Comparison of ENCODE assay signal across 9 cellular contexts in the genomic region with DNA sequence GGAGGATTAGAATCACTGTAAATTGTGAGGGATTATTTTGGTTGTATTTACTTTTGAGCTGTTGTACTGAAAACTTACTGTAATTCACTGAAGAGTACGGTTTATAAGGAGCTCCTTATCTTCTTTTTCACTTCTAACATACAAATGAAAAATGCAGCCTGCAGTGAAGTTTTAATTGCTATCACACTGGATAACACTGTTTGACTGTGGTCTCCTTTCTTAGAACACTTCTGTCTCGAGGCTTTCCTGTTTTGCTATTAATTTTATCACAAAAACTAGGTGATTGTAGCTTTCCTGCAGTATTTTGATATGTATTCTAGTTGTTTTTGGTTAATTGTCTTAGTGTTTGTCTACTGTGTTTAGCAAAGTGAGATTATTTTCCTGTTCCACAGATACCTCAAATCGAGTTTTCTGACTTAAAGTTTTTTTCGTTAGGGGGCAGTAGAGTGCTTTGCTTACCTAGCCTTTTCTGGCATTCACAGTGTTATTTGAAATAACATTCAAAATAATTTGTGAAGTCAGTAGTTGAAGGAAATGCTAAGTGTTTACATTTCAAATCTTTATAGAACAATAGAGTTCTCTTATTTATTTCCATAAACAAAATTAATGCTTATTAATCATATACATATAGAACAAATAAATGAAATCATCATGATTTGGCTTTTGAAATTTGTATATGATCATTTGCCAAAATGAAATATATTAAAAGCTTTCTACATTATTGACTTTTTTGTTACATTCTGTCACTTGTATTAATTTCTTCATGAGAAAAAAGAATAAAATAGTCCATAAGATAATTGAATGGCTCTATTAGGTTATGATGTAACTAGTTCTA. TPM values are rescaled to one million over a fixed set of nuclear protein-coding genes. Genes with fewer than 3 reads are reported as not detected.
DNase-seq lines count a peak whose midpoint lies in the region; ATAC-seq and TF ChIP-seq lines count a peak whose summit lies in the region.
"Had no signal": no experiment of that assay in that cellular context is flagged by ENCODE, and none has a peak within 500 bp of the region (broad histone marks: within the 10 kb centered on the region; RNA-seq: fewer than 3 reads in every experiment).

No MANE protein-coding gene starts in this region.

- no peak overlapping the region for H3K27ac ChIP-seq in CD4-positive, CD25-positive, alpha-beta regulatory T cell (ENCODE audit: insufficient read depth, low read length, poor library complexity, severe bottlenecking)
- H3K27ac ChIP-seq in parathyroid adenoma, result no peak overlapping the region

- no peak for TF ChIP-seq POLR2A in NB4 (IDR thresholded peaks at IDR 0.05; ENCODE audit: extremely low read depth, insufficient read length)

- no peak overlapping the region for H3K4me3 Mint-ChIP-seq in CD4-positive, CD25-positive, alpha-beta regulatory T cell

- peaks cover 4% of the 10 kb centered on the region for H3K79me2 ChIP-seq in parathyroid adenoma

- no peak overlapping the region for H3K4me3 ChIP-seq in CD4-positive, CD25-positive, alpha-beta regulatory T cell (ENCODE audit: low read depth, low read length)
- H3K4me3 ChIP-seq in NB4 (ENCODE audit: low read depth, low read length) (no peak overlapping the region), fibroblast of the aortic adventitia (ENCODE audit: low read depth, low read length) (no peak overlapping the region), parathyroid adenoma (ENCODE audit: low read depth, low read length) (no peak overlapping the region)

- H3K9me3 Mint-ChIP-seq in CD4-positive, CD25-positive, alpha-beta regulatory T cell, result no peaks in the 10 kb centered on the region

- no peaks in the 10 kb centered on the region for H3K27me3 Mint-ChIP-seq in CD4-positive, CD25-positive, alpha-beta regulatory T cell

- H3K27ac Mint-ChIP-seq in CD4-positive, CD25-positive, alpha-beta regulatory T cell, result peak overlapping the region in 2 of 3 donors; percentile 57 to 80

- no peaks in the 10 kb centered on the region for H3K27me3 ChIP-seq in CD4-positive, CD25-positive, alpha-beta regulatory T cell (ENCODE audit: control insufficient read depth, insufficient read depth, low read length)
- H3K27me3 ChIP-seq in parathyroid adenoma (ENCODE audit: control insufficient read depth, insufficient read depth, low read length), result no peaks in the 10 kb centered on the region

- H3K36me3 Mint-ChIP-seq in CD4-positive, CD25-positive, alpha-beta regulatory T cell, result no peaks in the 10 kb centered on the region

- H3K36me3 ChIP-seq in CD4-positive, CD25-positive, alpha-beta regulatory T cell (ENCODE audit: control insufficient read depth, insufficient read depth, low read length), result no peaks in the 10 kb centered on the region
- no peaks in the 10 kb centered on the region for H3K36me3 ChIP-seq in parathyroid adenoma (ENCODE audit: control insufficient read depth, insufficient read depth, low read length)

- peak in 2 of 3 donors; percentile 47 to 67 for DNase-seq in CD4-positive, CD25-positive, alpha-beta regulatory T cell
- DNase-seq in NB4 (ENCODE audit: low read depth) (peak; percentile 59), fibroblast of the aortic adventitia (ENCODE audit: low read depth) (peak; percentile 78), UCSD-AML1 (lab: John Stamatoyannopoulos, UW; ENCODE audit: unreplicated experiment) (no peak)
- DNase-seq in NK-92 treated with Interleukin-12 subunit alpha and Interleukin-12 subunit beta, amount 100 ng/mL, for 24 hours (lab: John Stamatoyannopoulos, UW), result no peak
- DNase-seq: left cardiac atrium had no signal

- H3K4me1 ChIP-seq in CD4-positive, CD25-positive, alpha-beta regulatory T cell (ENCODE audit: control insufficient read depth, insufficient read depth, low read length, poor library complexity, severe bottlenecking), result no peaks in the 10 kb centered on the region
- no peaks in the 10 kb centered on the region for H3K4me1 ChIP-seq in parathyroid adenoma

- TF ChIP-seq CTCF in NB4 (IDR thresholded peaks at IDR 0.05; ENCODE audit: low read depth, low read length) (peak; percentile 49), fibroblast of the aortic adventitia (IDR thresholded peaks at IDR 0.05; ENCODE audit: insufficient read depth, low read length) (peak; percentile 78), parathyroid adenoma (IDR thresholded peaks at IDR 0.05) (peak; percentile 80)

- H3K4me2 ChIP-seq in parathyroid adenoma (ENCODE audit: low read length), result no peak overlapping the region

- peak; percentile 34 to 45 for ATAC-seq in CD4-positive, CD25-positive, alpha-beta regulatory T cell (ENCODE audit: low read depth in 2 of 2)
- ATAC-seq in GM19351 (IDR thresholded peaks at IDR 0.05; ENCODE audit: unreplicated experiment) (peak; percentile 40), SK-N-SH treated with all-trans-retinoic acid at 6 μM for 48 hours (peak; percentile 73)

- no peak overlapping the region for H3K9ac ChIP-seq in parathyroid adenoma

- H2AFZ ChIP-seq in parathyroid adenoma, result no peak overlapping the region

- no peaks in the 10 kb centered on the region for H3K9me3 ChIP-seq in CD4-positive, CD25-positive, alpha-beta regulatory T cell (ENCODE audit: control insufficient read depth in 2 of 2, low read length in 2 of 2)
- H3K9me3 ChIP-seq in parathyroid adenoma (ENCODE audit: control insufficient read depth, low read length), result no peaks in the 10 kb centered on the region

- H3K4me1 Mint-ChIP-seq in CD4-positive, CD25-positive, alpha-beta regulatory T cell, result peaks cover 18 to 33% (median 23%) of the 10 kb centered on the region in 4 donors

TF ChIP-seq in SK-N-SH treated with all-trans-retinoic acid at 6 μM for 48 hours, 23 proteins besides CTCF, POLR2A, EP300 and RAD21 (continues in another document):
- TF ChIP-seq, protein P1, sequence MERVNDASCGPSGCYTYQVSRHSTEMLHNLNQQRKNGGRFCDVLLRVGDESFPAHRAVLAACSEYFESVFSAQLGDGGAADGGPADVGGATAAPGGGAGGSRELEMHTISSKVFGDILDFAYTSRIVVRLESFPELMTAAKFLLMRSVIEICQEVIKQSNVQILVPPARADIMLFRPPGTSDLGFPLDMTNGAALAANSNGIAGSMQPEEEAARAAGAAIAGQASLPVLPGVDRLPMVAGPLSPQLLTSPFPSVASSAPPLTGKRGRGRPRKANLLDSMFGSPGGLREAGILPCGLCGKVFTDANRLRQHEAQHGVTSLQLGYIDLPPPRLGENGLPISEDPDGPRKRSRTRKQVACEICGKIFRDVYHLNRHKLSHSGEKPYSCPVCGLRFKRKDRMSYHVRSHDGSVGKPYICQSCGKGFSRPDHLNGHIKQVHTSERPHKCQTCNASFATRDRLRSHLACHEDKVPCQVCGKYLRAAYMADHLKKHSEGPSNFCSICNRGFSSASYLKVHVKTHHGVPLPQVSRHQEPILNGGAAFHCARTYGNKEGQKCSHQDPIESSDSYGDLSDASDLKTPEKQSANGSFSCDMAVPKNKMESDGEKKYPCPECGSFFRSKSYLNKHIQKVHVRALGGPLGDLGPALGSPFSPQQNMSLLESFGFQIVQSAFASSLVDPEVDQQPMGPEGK (CRISPR knock-in tag; IDR thresholded peaks at IDR 0.05; ENCODE audit: borderline replicate concordance), result no peak
- TF ChIP-seq TOX (CRISPR knock-in tag; IDR thresholded peaks at IDR 0.05; ENCODE audit: borderline replicate concordance) (no peak), CSRNP3 (CRISPR knock-in tag; IDR thresholded peaks at IDR 0.05) (no peak), ZNF565 (CRISPR knock-in tag; conservative IDR thresholded peaks at IDR 0.05; ENCODE audit: low read depth) (no peak), BACH2 (CRISPR knock-in tag; IDR thresholded peaks at IDR 0.05; ENCODE audit: borderline replicate concordance) (no peak), ESRRG (CRISPR knock-in tag; IDR thresholded peaks at IDR 0.05) (no peak), ISL1 (CRISPR knock-in tag; IDR thresholded peaks at IDR 0.05) (no peak), ZFP3 (CRISPR knock-in tag; IDR thresholded peaks at IDR 0.05) (no peak), ZNF70 (CRISPR knock-in tag; IDR thresholded peaks at IDR 0.05) (no peak), GLIS3 (CRISPR knock-in tag; IDR thresholded peaks at IDR 0.05) (no peak), RARB (CRISPR knock-in tag; IDR thresholded peaks at IDR 0.05) (no peak)
- TF ChIP-seq, protein P2, sequence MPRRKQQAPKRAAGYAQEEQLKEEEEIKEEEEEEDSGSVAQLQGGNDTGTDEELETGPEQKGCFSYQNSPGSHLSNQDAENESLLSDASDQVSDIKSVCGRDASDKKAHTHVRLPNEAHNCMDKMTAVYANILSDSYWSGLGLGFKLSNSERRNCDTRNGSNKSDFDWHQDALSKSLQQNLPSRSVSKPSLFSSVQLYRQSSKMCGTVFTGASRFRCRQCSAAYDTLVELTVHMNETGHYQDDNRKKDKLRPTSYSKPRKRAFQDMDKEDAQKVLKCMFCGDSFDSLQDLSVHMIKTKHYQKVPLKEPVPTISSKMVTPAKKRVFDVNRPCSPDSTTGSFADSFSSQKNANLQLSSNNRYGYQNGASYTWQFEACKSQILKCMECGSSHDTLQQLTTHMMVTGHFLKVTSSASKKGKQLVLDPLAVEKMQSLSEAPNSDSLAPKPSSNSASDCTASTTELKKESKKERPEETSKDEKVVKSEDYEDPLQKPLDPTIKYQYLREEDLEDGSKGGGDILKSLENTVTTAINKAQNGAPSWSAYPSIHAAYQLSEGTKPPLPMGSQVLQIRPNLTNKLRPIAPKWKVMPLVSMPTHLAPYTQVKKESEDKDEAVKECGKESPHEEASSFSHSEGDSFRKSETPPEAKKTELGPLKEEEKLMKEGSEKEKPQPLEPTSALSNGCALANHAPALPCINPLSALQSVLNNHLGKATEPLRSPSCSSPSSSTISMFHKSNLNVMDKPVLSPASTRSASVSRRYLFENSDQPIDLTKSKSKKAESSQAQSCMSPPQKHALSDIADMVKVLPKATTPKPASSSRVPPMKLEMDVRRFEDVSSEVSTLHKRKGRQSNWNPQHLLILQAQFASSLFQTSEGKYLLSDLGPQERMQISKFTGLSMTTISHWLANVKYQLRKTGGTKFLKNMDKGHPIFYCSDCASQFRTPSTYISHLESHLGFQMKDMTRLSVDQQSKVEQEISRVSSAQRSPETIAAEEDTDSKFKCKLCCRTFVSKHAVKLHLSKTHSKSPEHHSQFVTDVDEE (CRISPR knock-in tag; IDR thresholded peaks at IDR 0.05), result no peak

RNA-seq across cellular contexts. Expression of gene COMMD10, which starts 52.9 kb away (rescaled TPM):
- 32.7 TPM for total RNA-seq in CD4-positive, CD25-positive, alpha-beta regulatory T cell
- polyA plus RNA-seq in CD4-positive, CD25-positive, alpha-beta regulatory T cell, result 10 to 100 TPM; 42.0 to 58.6 (median 49.2) TPM
- 4.7 and 37.3 TPM in 2 replicates for total RNA-seq in fibroblast of the aortic adventitia (ENCODE audit: low replicate concordance)

Comparison
In these comparisons a context has a peak if more than half of its experiments do, and no peak if none do; other contexts are left out.
1. DNase-seq: peak in CD4-positive, CD25-positive, alpha-beta regulatory T cell (2 of 3), NB4 (single experiment) and fibroblast of the aortic adventitia (single experiment); none in UCSD-AML1 (single experiment) and NK-92 treated with Interleukin-12 subunit alpha and Interleukin-12 subunit beta, amount 100 ng/mL, for 24 hours (single experiment).
2. Peak in every context shown above with its lines, with median percentiles within 50 percentile points of each other: ATAC-seq and CTCF ChIP-seq.